22 cellular contexts compared by ENCODE assay signal in genomic region chr17:72523491-72523890, GRCh38.
"Had no signal": no experiment of that assay in that cellular context is flagged by ENCODE, and none has a peak within 500 bp of the region (broad histone marks: within the 10 kb centered on the region; RNA-seq: fewer than 3 reads in every experiment).

No MANE protein-coding gene starts in this region.

- H3K36me3 Mint-ChIP-seq: natural killer cell; stimulated activated memory B cell treated with anti-CD40 and anti-IgM and Interleukin-4, amounts not matched to agents 10 μg/mL and 1 μg/mL and 100 μg/mL, for 72 hours had no signal

- H3K9me3 Mint-ChIP-seq: endodermal cell; natural killer cell; neural crest cell; stimulated activated memory B cell treated with anti-CD40 and anti-IgM and Interleukin-4, amounts not matched to agents 10 μg/mL and 1 μg/mL and 100 μg/mL, for 72 hours; stimulated activated naive CD8-positive, alpha-beta T cell treated with anti-CD3 and anti-CD28 coated beads, Interleukin-15, Interleukin-2, amounts not matched to agents 100 ng/mL and 50 ng/mL, for 24 hours had no signal

- H3K36me3 ChIP-seq: cardiac muscle cell, ovary, right lobe of liver, tibial nerve had no signal

- H3K27ac Mint-ChIP-seq: endodermal cell; natural killer cell; stimulated activated memory B cell treated with anti-CD40 and anti-IgM and Interleukin-4, amounts not matched to agents 10 μg/mL and 1 μg/mL and 100 μg/mL, for 72 hours; stimulated activated naive CD8-positive, alpha-beta T cell treated with anti-CD3 and anti-CD28 coated beads, Interleukin-15, Interleukin-2, amounts not matched to agents 100 ng/mL and 50 ng/mL, for 24 hours had no signal

- H3K9me3 ChIP-seq: ovary, right lobe of liver, testis, tibial nerve had no signal

- H3K4me3 Mint-ChIP-seq: endodermal cell; natural killer cell; neural crest cell; stimulated activated memory B cell treated with anti-CD40 and anti-IgM and Interleukin-4, amounts not matched to agents 10 μg/mL and 1 μg/mL and 100 μg/mL, for 72 hours; stimulated activated naive CD8-positive, alpha-beta T cell treated with anti-CD3 and anti-CD28 coated beads, Interleukin-15, Interleukin-2, amounts not matched to agents 100 ng/mL and 50 ng/mL, for 24 hours had no signal

- H3K27me3 ChIP-seq: cardiac muscle cell, foreskin keratinocyte, ovary, right lobe of liver, testis, tibial nerve had no signal

- H3K4me3 ChIP-seq: cardiac muscle cell, coronary artery, lung, ovary, right lobe of liver, testis, tibial nerve had no signal

- H3K27ac ChIP-seq: cardiac muscle cell, coronary artery, foreskin keratinocyte, ovary, right lobe of liver, testis, tibial nerve had no signal

- DNase-seq: effector CD4-positive, alpha-beta T cell; endodermal cell; erythroblast; foreskin keratinocyte; kidney; left cardiac atrium; left ventricle myocardium superior; mesenchymal stem cell; natural killer cell; nucleus accumbens; ovary; right lobe of liver; stimulated activated CD4-positive, alpha-beta T cell treated with anti-CD3 and anti-CD28 coated beads, Interleukin-1b, Interleukin-23, amount 100 ng/mL, for 48 hours; stimulated activated CD4-positive, alpha-beta T cell treated with anti-CD3 and anti-CD28 coated beads, Interleukin-4, amount 100 ng/mL, for 24 hours; testis had no signal

- H3K4me1 Mint-ChIP-seq: natural killer cell; stimulated activated memory B cell treated with anti-CD40 and anti-IgM and Interleukin-4, amounts not matched to agents 10 μg/mL and 1 μg/mL and 100 μg/mL, for 72 hours had no signal

- ATAC-seq: foreskin keratinocyte; left cardiac atrium; left ventricle myocardium superior; natural killer cell; right lobe of liver; stimulated activated memory B cell treated with anti-CD40 and anti-IgM and Interleukin-4, amounts not matched to agents 10 μg/mL and 1 μg/mL and 100 μg/mL, for 72 hours had no signal

- H3K4me1 ChIP-seq: foreskin keratinocyte had no signal
